In the genomic region with DNA sequence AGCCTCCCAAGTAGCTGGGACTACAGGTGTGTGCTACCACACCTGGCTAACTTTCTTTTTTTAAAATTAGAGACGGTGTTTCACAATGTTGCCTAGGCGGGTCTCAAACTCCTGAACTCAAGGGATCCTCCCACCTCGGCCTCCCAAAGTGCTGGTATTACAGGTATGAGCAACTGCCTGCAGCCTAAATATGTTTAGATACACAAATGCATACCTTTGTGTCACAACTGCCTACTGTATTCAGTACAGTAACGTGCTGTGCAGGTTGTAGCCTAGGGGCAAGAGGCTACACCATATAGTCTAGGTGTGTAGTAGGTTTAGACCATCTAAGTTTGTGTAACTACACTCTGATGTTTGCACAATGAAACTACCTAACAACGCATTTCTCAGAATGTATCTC, we compare ENCODE assay signal across 39 cellular contexts. TPM values are rescaled to one million over a fixed set of nuclear protein-coding genes. Genes with fewer than 3 reads are reported as not detected.
"Had no signal": no experiment of that assay in that cellular context is flagged by ENCODE, and none has a peak within 500 bp of the region (broad histone marks: within the 10 kb centered on the region; RNA-seq: fewer than 3 reads in every experiment).

No MANE protein-coding gene starts in this region.

- ATAC-seq: activated CD4-positive, alpha-beta T cell treated with anti-CD3 and anti-CD28 coated beads for 36 hours; activated CD4-positive, CD25-positive, alpha-beta regulatory T cell treated with anti-CD3 and anti-CD28 coated beads, Interleukin-2, amount 50 U/mL, for 24 hours; activated CD8-positive, alpha-beta memory T cell treated with anti-CD3 and anti-CD28 coated beads, Interleukin-2, amount 10 ng/mL, durations not matched to agents 7 days and 5 days; activated CD8-positive, alpha-beta T cell treated with anti-CD3 and anti-CD28 coated beads, Interleukin-2, amount 10 ng/mL, durations not matched to agents 7 days and 5 days; activated naive CD8-positive, alpha-beta T cell treated with anti-CD3 and anti-CD28 coated beads, Interleukin-2, amount 50 U/mL, for 24 hours; body of pancreas had no signal

- H3K4me3 ChIP-seq: body of pancreas, breast epithelium had no signal

- H3K4me1 ChIP-seq: body of pancreas, breast epithelium had no signal

- H3K36me3 Mint-ChIP-seq: activated naive CD4-positive, alpha-beta T cell treated with anti-CD3 and anti-CD28 coated beads, Interleukin-2, amount 50 U/mL, for 24 hours; activated naive CD8-positive, alpha-beta T cell had no signal

- H3K27me3 ChIP-seq: body of pancreas, brain microvascular endothelial cell, breast epithelium had no signal

- H3K4me3 Mint-ChIP-seq: activated CD4-positive, alpha-beta memory T cell treated with anti-CD3 and anti-CD28 coated beads, Interleukin-2, amount 10 ng/mL, durations not matched to agents 7 days and 5 days; activated CD4-positive, alpha-beta T cell treated with anti-CD3 and anti-CD28 coated beads for 36 hours; activated CD4-positive, alpha-beta T cell treated with anti-CD3 and anti-CD28 coated beads, Interleukin-2, amount 10 ng/mL, durations not matched to agents 7 days and 5 days; activated CD8-positive, alpha-beta memory T cell treated with anti-CD3 and anti-CD28 coated beads, Interleukin-2, amount 10 ng/mL, durations not matched to agents 7 days and 5 days; activated CD8-positive, alpha-beta T cell treated with anti-CD3 and anti-CD28 coated beads, Interleukin-2, amount 10 ng/mL, durations not matched to agents 7 days and 5 days; activated naive CD4-positive, alpha-beta T cell treated with anti-CD3 and anti-CD28 coated beads, Interleukin-2, amount 10 ng/mL, durations not matched to agents 7 days and 5 days; activated naive CD4-positive, alpha-beta T cell treated with anti-CD3 and anti-CD28 coated beads, Interleukin-2, amount 50 U/mL, for 24 hours; activated naive CD8-positive, alpha-beta T cell; activated naive CD8-positive, alpha-beta T cell treated with anti-CD3 and anti-CD28 coated beads, Interleukin-2, amount 10 ng/mL, durations not matched to agents 7 days and 5 days; activated naive CD8-positive, alpha-beta T cell treated with anti-CD3 and anti-CD28 coated beads, Interleukin-2, amount 50 U/mL, for 24 hours; activated T-cell treated with anti-CD3 and anti-CD28 coated beads, Interleukin-2, amount 50 U/mL, for 24 hours; T-helper 1 cell treated with Interleukin-12 subunit alpha and Interleukin-12 subunit beta and Interleukin-4 antibody, amounts not matched to agents 30 μg/mL and 1 μg/mL, for 36 hours; T-helper 2 cell treated with Interferon-gamma antibody and Interleukin-4, amounts not matched to agents 5 μg/mL and 100 μg/mL, for 36 hours had no signal

- H3K9me3 Mint-ChIP-seq: activated CD4-positive, alpha-beta memory T cell treated with anti-CD3 and anti-CD28 coated beads, Interleukin-2, amount 10 ng/mL, durations not matched to agents 7 days and 5 days; activated CD4-positive, alpha-beta T cell treated with anti-CD3 and anti-CD28 coated beads, Interleukin-2, amount 10 ng/mL, durations not matched to agents 7 days and 5 days; activated naive CD4-positive, alpha-beta T cell treated with anti-CD3 and anti-CD28 coated beads, Interleukin-2, amount 10 ng/mL, durations not matched to agents 7 days and 5 days; activated naive CD4-positive, alpha-beta T cell treated with anti-CD3 and anti-CD28 coated beads, Interleukin-2, amount 50 U/mL, for 24 hours; activated naive CD8-positive, alpha-beta T cell treated with anti-CD3 and anti-CD28 coated beads, Interleukin-2, amount 10 ng/mL, durations not matched to agents 7 days and 5 days; activated naive CD8-positive, alpha-beta T cell treated with anti-CD3 and anti-CD28 coated beads, Interleukin-2, amount 50 U/mL, for 24 hours; activated T-cell treated with anti-CD3 and anti-CD28 coated beads, Interleukin-2, amount 50 U/mL, for 24 hours; activated T-helper 2 cell treated with anti-CD3 and anti-CD28 coated beads, Interferon-gamma antibody, Interleukin-2, Interleukin-4, amounts not matched to agents 10 μg/mL and 5 μg/mL and 100 μg/mL, durations not matched to agents 14 hours and 24 hours and 36 hours; T-helper 1 cell treated with Interleukin-12 subunit alpha and Interleukin-12 subunit beta and Interleukin-4 antibody, amounts not matched to agents 30 μg/mL and 1 μg/mL, for 36 hours; T-helper 2 cell treated with Interferon-gamma antibody and Interleukin-4, amounts not matched to agents 5 μg/mL and 100 μg/mL, for 36 hours had no signal

- H3K27me3 Mint-ChIP-seq: activated CD4-positive, alpha-beta memory T cell treated with anti-CD3 and anti-CD28 coated beads, Interleukin-2, amount 10 ng/mL, durations not matched to agents 7 days and 5 days; activated CD4-positive, alpha-beta T cell treated with anti-CD3 and anti-CD28 coated beads for 36 hours; activated CD4-positive, alpha-beta T cell treated with anti-CD3 and anti-CD28 coated beads, Interleukin-2, amount 10 ng/mL, durations not matched to agents 7 days and 5 days; activated CD8-positive, alpha-beta memory T cell treated with anti-CD3 and anti-CD28 coated beads, Interleukin-2, amount 10 ng/mL, durations not matched to agents 7 days and 5 days; activated naive CD4-positive, alpha-beta T cell treated with anti-CD3 and anti-CD28 coated beads, Interleukin-2, amount 10 ng/mL, durations not matched to agents 7 days and 5 days; activated naive CD4-positive, alpha-beta T cell treated with anti-CD3 and anti-CD28 coated beads, Interleukin-2, amount 50 U/mL, for 24 hours; activated naive CD8-positive, alpha-beta T cell; activated naive CD8-positive, alpha-beta T cell treated with anti-CD3 and anti-CD28 coated beads, Interleukin-2, amount 10 ng/mL, durations not matched to agents 7 days and 5 days; activated naive CD8-positive, alpha-beta T cell treated with anti-CD3 and anti-CD28 coated beads, Interleukin-2, amount 50 U/mL, for 24 hours; activated T-cell treated with anti-CD3 and anti-CD28 coated beads, Interleukin-2, amount 50 U/mL, for 24 hours had no signal

- H3K27ac Mint-ChIP-seq: activated CD4-positive, alpha-beta memory T cell treated with anti-CD3 and anti-CD28 coated beads, Interleukin-2, amount 10 ng/mL, durations not matched to agents 7 days and 5 days; activated CD4-positive, alpha-beta T cell treated with anti-CD3 and anti-CD28 coated beads for 36 hours; activated CD4-positive, alpha-beta T cell treated with anti-CD3 and anti-CD28 coated beads, Interleukin-2, amount 10 ng/mL, durations not matched to agents 7 days and 5 days; activated CD8-positive, alpha-beta memory T cell treated with anti-CD3 and anti-CD28 coated beads, Interleukin-2, amount 10 ng/mL, durations not matched to agents 7 days and 5 days; activated CD8-positive, alpha-beta T cell treated with anti-CD3 and anti-CD28 coated beads, Interleukin-2, amount 10 ng/mL, durations not matched to agents 7 days and 5 days; activated naive CD4-positive, alpha-beta T cell treated with anti-CD3 and anti-CD28 coated beads, Interleukin-2, amount 10 ng/mL, durations not matched to agents 7 days and 5 days; activated naive CD4-positive, alpha-beta T cell treated with anti-CD3 and anti-CD28 coated beads, Interleukin-2, amount 50 U/mL, for 24 hours; activated naive CD8-positive, alpha-beta T cell; activated naive CD8-positive, alpha-beta T cell treated with anti-CD3 and anti-CD28 coated beads, Interleukin-2, amount 10 ng/mL, durations not matched to agents 7 days and 5 days; activated naive CD8-positive, alpha-beta T cell treated with anti-CD3 and anti-CD28 coated beads, Interleukin-2, amount 50 U/mL, for 24 hours; activated T-cell treated with anti-CD3 and anti-CD28 coated beads, Interleukin-2, amount 50 U/mL, for 24 hours; activated T-helper 2 cell treated with anti-CD3 and anti-CD28 coated beads, Interferon-gamma antibody, Interleukin-2, Interleukin-4, amounts not matched to agents 10 μg/mL and 5 μg/mL and 100 μg/mL, durations not matched to agents 14 hours and 24 hours and 36 hours; T-helper 1 cell treated with Interleukin-12 subunit alpha and Interleukin-12 subunit beta and Interleukin-4 antibody, amounts not matched to agents 30 μg/mL and 1 μg/mL, for 36 hours; T-helper 2 cell treated with Interferon-gamma antibody and Interleukin-4, amounts not matched to agents 5 μg/mL and 100 μg/mL, for 36 hours had no signal

- FAIRE-seq: astrocyte, TTC549 had no signal

- H3K9me3 ChIP-seq: body of pancreas, breast epithelium had no signal

- H3K27ac ChIP-seq: body of pancreas, brain microvascular endothelial cell, breast epithelium, VCaP had no signal

- DNase-seq: activated CD4-positive, alpha-beta memory T cell treated with anti-CD3 and anti-CD28 coated beads, Interleukin-2, amount 10 ng/mL, durations not matched to agents 7 days and 5 days; activated CD4-positive, alpha-beta T cell treated with anti-CD3 and anti-CD28 coated beads for 1 hour; activated CD4-positive, alpha-beta T cell treated with anti-CD3 and anti-CD28 coated beads for 36 hours; activated CD4-positive, alpha-beta T cell treated with anti-CD3 and anti-CD28 coated beads for 48 hours; activated CD4-positive, alpha-beta T cell treated with anti-CD3 and anti-CD28 coated beads, Interleukin-2, amount 10 ng/mL, durations not matched to agents 7 days and 5 days; activated CD4-positive, alpha-beta T cell treated with anti-CD3 and anti-CD28 coated beads, Interleukin-2, amount 50 U/mL, for 48 hours; activated CD4-positive, CD25-positive, alpha-beta regulatory T cell; activated CD8-positive, alpha-beta memory T cell treated with anti-CD3 and anti-CD28 coated beads for 24 hours; activated CD8-positive, alpha-beta memory T cell treated with anti-CD3 and anti-CD28 coated beads, Interleukin-2, amount 10 ng/mL, durations not matched to agents 7 days and 5 days; activated CD8-positive, alpha-beta memory T cell treated with anti-CD3 and anti-CD28 coated beads, Interleukin-2, amount 50 U/mL, for 48 hours; activated CD8-positive, alpha-beta T cell treated with anti-CD3 and anti-CD28 coated beads, Interleukin-2, amount 10 ng/mL, durations not matched to agents 7 days and 5 days; activated effector memory CD4-positive, alpha-beta T cell treated with Interleukin-2 at 50 U/mL for 16 hours; activated gamma-delta T cell; activated naive CD4-positive, alpha-beta T cell treated with anti-CD3 and anti-CD28 coated beads, Interleukin-2, amount 10 ng/mL, durations not matched to agents 7 days and 5 days; activated naive CD4-positive, alpha-beta T cell treated with Interleukin-2 at 50 U/mL for 16 hours; activated naive CD8-positive, alpha-beta T cell treated with anti-CD3 and anti-CD28 coated beads, Interleukin-2, amount 10 ng/mL, durations not matched to agents 7 days and 5 days; activated naive CD8-positive, alpha-beta T cell treated with anti-CD3 and anti-CD28 coated beads, Interleukin-2, amount 50 U/mL, for 24 hours; activated T-cell treated with anti-CD3 and anti-CD28 coated beads, Interleukin-2, amount 50 U/mL, for 24 hours; activated T-cell treated with anti-CD3 and anti-CD28 coated beads, Interleukin-2, amount 50 U/mL, for 48 hours; amygdala; anterior cingulate cortex; body of pancreas; brain microvascular endothelial cell; central memory CD4-positive, alpha-beta T cell; T-helper 1 cell; T-helper 2 cell; T-helper 9 cell had no signal

- H3K36me3 ChIP-seq: brain microvascular endothelial cell, breast epithelium had no signal

RNA-seq across cellular contexts. Expression of gene ANKRD63, which starts 53.5 kb away (rescaled TPM):
- total RNA-seq: activated CD4-positive, alpha-beta memory T cell treated with anti-CD3 and anti-CD28 coated beads, Interleukin-2, amount 10 ng/mL, durations not matched to agents 7 days and 5 days; activated CD4-positive, alpha-beta T cell treated with anti-CD3 and anti-CD28 coated beads for 36 hours; activated CD8-positive, alpha-beta memory T cell treated with anti-CD3 and anti-CD28 coated beads, Interleukin-2, amount 10 ng/mL, durations not matched to agents 7 days and 5 days; astrocyte; body of pancreas; breast epithelium; cardiac septum had no signal
- polyA plus RNA-seq: adipose tissue had no signal
